Comparison of ENCODE assay signal across 18 cellular contexts in genomic region chr14:54182419-54183040, GRCh38.
DNase-seq lines count a peak whose midpoint lies in the region; ATAC-seq and TF ChIP-seq lines count a peak whose summit lies in the region.
"Had no signal": no experiment of that assay in that cellular context is flagged by ENCODE, and none has a peak within 500 bp of the region (broad histone marks: within the 10 kb centered on the region; RNA-seq: fewer than 3 reads in every experiment).

No MANE protein-coding gene starts in this region.

- TF ChIP-seq CTCF in MCF 10A (IDR thresholded peaks at IDR 0.05; ENCODE audit: unreplicated experiment) (no peak), breast epithelium (IDR thresholded peaks at IDR 0.05) (no peak), RWPE2 (IDR thresholded peaks at IDR 0.05; ENCODE audit: poor library complexity, severe bottlenecking) (no peak), fibroblast of villous mesenchyme (IDR thresholded peaks at IDR 0.05; ENCODE audit: insufficient read depth, low read depth, low read length) (no peak), progenitor cell of endocrine pancreas (IDR thresholded peaks at IDR 0.05; ENCODE audit: unreplicated experiment) (no peak)

- H3K4me3 ChIP-seq in breast epithelium: no peak overlapping the region
- H3K4me3 ChIP-seq in RWPE2 (ENCODE audit: severe bottlenecking): no peak overlapping the region
- H3K4me3 ChIP-seq in fibroblast of villous mesenchyme (ENCODE audit: low read depth, low read length): no peak overlapping the region
- H3K4me3 ChIP-seq: esophagus muscularis mucosa, left ventricle myocardium inferior, neural progenitor cell, upper lobe of right lung had no signal

- no peak for TF ChIP-seq POLR2A in breast epithelium (IDR thresholded peaks at IDR 0.05)

- CTCF ChIA-PET in MCF 10A (lab: Yijun Ruan, JAX): interaction anchor here (0.5 to 2.0 kb wide), 6 partner anchors 9 to 1172 kb away, joined by 3 to 9 read pairs (median 3); no protein-coding TSS in a partner anchor

- no TSS peak for BruUV-seq in MCF 10A (replicated peaks; lab: Mats Ljungman, UMichigan)

- H3K36me3 ChIP-seq in breast epithelium: no peaks in the 10 kb centered on the region
- no peaks in the 10 kb centered on the region for H3K36me3 ChIP-seq in RWPE2 (ENCODE audit: low read depth)
- H3K36me3 ChIP-seq: esophagus muscularis mucosa, left ventricle myocardium inferior, neural progenitor cell, upper lobe of right lung had no signal

- no peaks in the 10 kb centered on the region for H3K36me3 Mint-ChIP-seq in MCF 10A (ENCODE audit: insufficient read depth, unreplicated experiment)
- no peaks in the 10 kb centered on the region for H3K36me3 Mint-ChIP-seq in progenitor cell of endocrine pancreas (ENCODE audit: insufficient read depth)
- H3K36me3 Mint-ChIP-seq: neural progenitor cell had no signal

- H3K9me3 Mint-ChIP-seq in MCF 10A (ENCODE audit: unreplicated experiment): no peaks in the 10 kb centered on the region
- H3K9me3 Mint-ChIP-seq in progenitor cell of endocrine pancreas (ENCODE audit: low read depth): no peaks in the 10 kb centered on the region
- H3K9me3 Mint-ChIP-seq: activated CD4-positive, alpha-beta T cell treated with anti-CD3 and anti-CD28 coated beads, Interleukin-2, amount 10 ng/mL, durations not matched to agents 24 days and 14 days; neural progenitor cell had no signal

- ATAC-seq in RWPE2 (ENCODE audit: low read depth): peak; percentile 91
- ATAC-seq: upper lobe of right lung had no signal

- H3K4me1 Mint-ChIP-seq in MCF 10A (ENCODE audit: insufficient read depth, unreplicated experiment) (peaks cover 10% of the 10 kb centered on the region), progenitor cell of endocrine pancreas (ENCODE audit: low read depth) (peaks cover 7% of the 10 kb centered on the region)
- H3K4me1 Mint-ChIP-seq: activated CD4-positive, alpha-beta T cell treated with anti-CD3 and anti-CD28 coated beads, Interleukin-2, amount 10 ng/mL, durations not matched to agents 24 days and 14 days had no signal

- POLR2A ChIA-PET in MCF 10A (lab: Yijun Ruan, JAX): interaction anchor here (0.9 to 2.1 kb wide), 2 partner anchors 44 to 130 kb away, joined by 3 to 9 read pairs; no protein-coding TSS in a partner anchor

- no peaks in the 10 kb centered on the region for H3K9me3 ChIP-seq in breast epithelium
- H3K9me3 ChIP-seq in RWPE2 (ENCODE audit: severe bottlenecking): no peaks in the 10 kb centered on the region
- H3K9me3 ChIP-seq: esophagus muscularis mucosa, left ventricle myocardium inferior, upper lobe of right lung had no signal

- H3K4me3 Mint-ChIP-seq in MCF 10A (ENCODE audit: unreplicated experiment): no peak overlapping the region
- no peak overlapping the region for H3K4me3 Mint-ChIP-seq in progenitor cell of endocrine pancreas (ENCODE audit: low read depth)
- H3K4me3 Mint-ChIP-seq: activated CD4-positive, alpha-beta T cell treated with anti-CD3 and anti-CD28 coated beads, Interleukin-2, amount 10 ng/mL, durations not matched to agents 24 days and 14 days; neural progenitor cell had no signal

- H3K27me3 Mint-ChIP-seq in MCF 10A (ENCODE audit: insufficient read depth, unreplicated experiment) (no peaks in the 10 kb centered on the region), progenitor cell of endocrine pancreas (peaks cover 39% of the 10 kb centered on the region)

- peak; percentile 62 for DNase-seq in MCF 10A (ENCODE audit: unreplicated experiment)
- DNase-seq in breast epithelium (ENCODE audit: low spot score in 2 of 2): no peak
- DNase-seq in RWPE2 (ENCODE audit: low spot score): no peak
- DNase-seq in fibroblast of villous mesenchyme (ENCODE audit: low read depth): peak; percentile 67
- peak; percentile 71 for DNase-seq in stromal cell of bone marrow (ENCODE audit: low read depth)
- no peak for DNase-seq in activated CD4-positive, CD25-positive, alpha-beta regulatory T cell (lab: John Stamatoyannopoulos, UW)
- no peak for DNase-seq in NCI-H1930 (lab: John Stamatoyannopoulos, UW)
- no peak for DNase-seq in progenitor cell of endocrine pancreas (ENCODE audit: low spot score, unreplicated experiment)
- DNase-seq: activated CD4-positive, alpha-beta T cell treated with anti-CD3 and anti-CD28 coated beads, Interleukin-2, amount 10 ng/mL, durations not matched to agents 24 days and 14 days; activated effector memory CD4-positive, alpha-beta T cell treated with Interleukin-2 at 50 U/mL for 16 hours; cerebellar nuclear complex; DMS79; left ventricle myocardium inferior; NCI-H2107; upper lobe of right lung had no signal

- H3K27ac ChIP-seq in breast epithelium (no peak overlapping the region), RWPE2 (ENCODE audit: poor library complexity, severe bottlenecking) (peak overlapping the region; percentile 82)
- H3K27ac ChIP-seq: esophagus muscularis mucosa, KMS-11, left ventricle myocardium inferior, neural progenitor cell, upper lobe of right lung had no signal

- H3K27me3 ChIP-seq in breast epithelium (no peaks in the 10 kb centered on the region), RWPE2 (ENCODE audit: insufficient read depth, poor library complexity, severe bottlenecking) (no peaks in the 10 kb centered on the region)
- H3K27me3 ChIP-seq: esophagus muscularis mucosa, neural progenitor cell, upper lobe of right lung had no signal

- peak overlapping the region; percentile 77 for H3K27ac Mint-ChIP-seq in MCF 10A (ENCODE audit: low read depth, unreplicated experiment)
- H3K27ac Mint-ChIP-seq in progenitor cell of endocrine pancreas: no peak overlapping the region
- H3K27ac Mint-ChIP-seq: activated CD4-positive, alpha-beta T cell treated with anti-CD3 and anti-CD28 coated beads, Interleukin-2, amount 10 ng/mL, durations not matched to agents 24 days and 14 days; neural progenitor cell had no signal

- intact Hi-C loops in MCF 10A (cut with micrococcal nuclease): loop anchor here (10.0 kb wide), 1 partner anchor 72 kb away; no protein-coding TSS in a partner anchor
- intact Hi-C loops in breast epithelium (cut with DNase I; ENCODE audit: low total_unique reads): no loop called here

- H3K4me1 ChIP-seq in breast epithelium (no peaks in the 10 kb centered on the region), RWPE2 (ENCODE audit: insufficient read depth, poor library complexity, severe bottlenecking) (peaks cover 16% of the 10 kb centered on the region)
- H3K4me1 ChIP-seq: left ventricle myocardium inferior, neural progenitor cell, upper lobe of right lung had no signal

Comparison
In these comparisons a context has a peak if more than half of its experiments do, and no peak if none do; other contexts are left out.
1. DNase-seq: peak in MCF 10A (single experiment), fibroblast of villous mesenchyme (single experiment) and stromal cell of bone marrow (single experiment); none in breast epithelium (0 of 2), RWPE2 (single experiment), activated CD4-positive, CD25-positive, alpha-beta regulatory T cell (0 of 4), NCI-H1930 (0 of 2) and progenitor cell of endocrine pancreas (single experiment).